Comparison of ENCODE assay signal across 10 cellular contexts in genomic region chr3:32297366-32297765, GRCh38. TPM values are rescaled to one million over a fixed set of nuclear protein-coding genes. Genes with fewer than 3 reads are reported as not detected.
DNase-seq lines count a peak whose midpoint lies in the region; TF ChIP-seq lines count a peak whose summit lies in the region.
"Had no signal": no experiment of that assay in that cellular context is flagged by ENCODE, and none has a peak within 500 bp of the region (broad histone marks: within the 10 kb centered on the region; RNA-seq: fewer than 3 reads in every experiment).

No MANE protein-coding gene starts in this region.

- no peaks in the 10 kb centered on the region for H3K27me3 ChIP-seq in thymus (ENCODE audit: control insufficient read depth, insufficient read depth)
- H3K27me3 ChIP-seq: body of pancreas had no signal

- POLR2A ChIA-PET in OCI-LY7 (lab: Charles Lee) = interaction anchor here (0.6 to 1.4 kb wide), 3 partner anchors 11 to 652 kb away, joined by 3 to 6 read pairs (median 4); no protein-coding TSS in a partner anchor

- DNase-seq in stimulated activated CD4-positive, alpha-beta T cell treated with anti-CD3 and anti-CD28 coated beads, Interleukin-15, amount 100 ng/mL, for 1 hour (ENCODE audit: low read depth in 1 of 2, low spot score in 1 of 2) = peak; percentile 20 to 43
- DNase-seq in stimulated activated CD4-positive, alpha-beta T cell treated with anti-CD3 and anti-CD28 coated beads, Interleukin-12 subunit alpha, Interleukin-12 subunit beta, amount 100 ng/mL, for 4 hours = no peak
- DNase-seq in activated T-cell treated with anti-CD3 and anti-CD28 coated beads, Interleukin-2, amount 50 U/mL, for 48 hours = peak; percentile 38 to 50
- no peak for DNase-seq in epithelial cell of prostate (ENCODE audit: low read depth, low spot score)
- no peak for DNase-seq in CD1c-positive myeloid dendritic cell (ENCODE audit: extremely low spot score)
- no peak for DNase-seq in OCI-LY7 (ENCODE audit: low spot score)
- no peak for DNase-seq in effector CD8-positive, alpha-beta T cell (lab: John Stamatoyannopoulos, UW)

- no peak for TF ChIP-seq CTCF in OCI-LY7 (conservative IDR thresholded peaks at IDR 0.05; ENCODE audit: low read length)

- CTCF ChIA-PET in OCI-LY7 (lab: Charles Lee; ENCODE audit: unreplicated experiment) = interaction anchor here (0.9 kb wide), 1 partner anchor 9 kb away, joined by 3 read pairs; no protein-coding TSS in a partner anchor

- H3K79me2 ChIP-seq in OCI-LY7 (ENCODE audit: insufficient read depth, low read depth, low read length) = no peaks in the 10 kb centered on the region

- intact Hi-C loops in OCI-LY7 (cut with micrococcal nuclease; ENCODE audit: unreplicated experiment) = loop anchor here (2.0 kb wide), 2 partner anchors 101 to 367 kb away; no protein-coding TSS in a partner anchor

- H4K20me1 ChIP-seq in OCI-LY7 (ENCODE audit: insufficient read depth, low read length) = no peaks in the 10 kb centered on the region

- H3K9me2 ChIP-seq in OCI-LY7 (ENCODE audit: insufficient read depth, low read length) = no peaks in the 10 kb centered on the region

- H3K27ac ChIP-seq in epithelial cell of prostate (peak overlapping the region; percentile 52), thymus (ENCODE audit: low read depth) (peak overlapping the region; percentile 46), OCI-LY7 (ENCODE audit: low read depth, low read length, poor library complexity, severe bottlenecking) (no peak overlapping the region)
- H3K27ac ChIP-seq: body of pancreas, WERI-Rb-1 had no signal

- H3K9me3 ChIP-seq in thymus (ENCODE audit: control insufficient read depth) = no peaks in the 10 kb centered on the region
- H3K9me3 ChIP-seq in OCI-LY7 (ENCODE audit: low read length) = no peaks in the 10 kb centered on the region
- H3K9me3 ChIP-seq: body of pancreas had no signal

- H3K36me3 ChIP-seq in thymus (ENCODE audit: control insufficient read depth, insufficient read depth) (no peaks in the 10 kb centered on the region), OCI-LY7 (ENCODE audit: insufficient read depth, low read length) (no peaks in the 10 kb centered on the region)
- H3K36me3 ChIP-seq: WERI-Rb-1 had no signal

- whole genome bisulfite sequencing in thymus = 78% methylated on average over 5 of the region's 5 CpGs

- H3K4me1 ChIP-seq in thymus (ENCODE audit: control insufficient read depth, insufficient read depth, low read length) (peaks cover 27% of the 10 kb centered on the region), OCI-LY7 (ENCODE audit: insufficient read depth, low read length, poor library complexity, severe bottlenecking) (peaks cover 6% of the 10 kb centered on the region)

- BruUV-seq in OCI-LY7 (replicated peaks; lab: Mats Ljungman, UMichigan) = no TSS peak

- H3K4me3 ChIP-seq in thymus (ENCODE audit: low read length) = no peak overlapping the region
- no peak overlapping the region for H3K4me3 ChIP-seq in OCI-LY7 (ENCODE audit: low read depth, low read length, poor library complexity, severe bottlenecking)
- H3K4me3 ChIP-seq: body of pancreas had no signal

- H3K4me2 ChIP-seq in OCI-LY7 (ENCODE audit: low read length) = no peak overlapping the region

- H2AFZ ChIP-seq in OCI-LY7 (ENCODE audit: low read length) = no peak overlapping the region; the same call in 1 of the 2 replicates

RNA-seq across cellular contexts. Expression of gene CMTM8, which starts 58.9 kb away (rescaled TPM):
- 16.2 TPM for polyA plus RNA-seq in thymus
- total RNA-seq in OCI-LY7 (2014; rRNA removed; shearing (Covaris generic)) = 0.31 and 1.5 TPM in 2 replicates
- 2.7 and 3.0 TPM in 2 replicates for total RNA-seq in OCI-LY7 (2022)

Comparison
In these comparisons a context has a peak if more than half of its experiments do, and no peak if none do; other contexts are left out.
1. DNase-seq: peak in stimulated activated CD4-positive, alpha-beta T cell treated with anti-CD3 and anti-CD28 coated beads, Interleukin-15, amount 100 ng/mL, for 1 hour (2 of 2) and activated T-cell treated with anti-CD3 and anti-CD28 coated beads, Interleukin-2, amount 50 U/mL, for 48 hours (2 of 2); none in stimulated activated CD4-positive, alpha-beta T cell treated with anti-CD3 and anti-CD28 coated beads, Interleukin-12 subunit alpha, Interleukin-12 subunit beta, amount 100 ng/mL, for 4 hours (single experiment), epithelial cell of prostate (single experiment), CD1c-positive myeloid dendritic cell (single experiment), OCI-LY7 (single experiment) and effector CD8-positive, alpha-beta T cell (single experiment).